30 cellular contexts compared by ENCODE assay signal in genomic region chr7:154463794-154464193, GRCh38.
"Had no signal": no experiment of that assay in that cellular context is flagged by ENCODE, and none has a peak within 500 bp of the region (broad histone marks: within the 10 kb centered on the region; RNA-seq: fewer than 3 reads in every experiment).

No MANE protein-coding gene starts in this region.

- H3K4me1 ChIP-seq: ascending aorta had no signal

- H3K27me3 ChIP-seq: ascending aorta, cardiac muscle cell had no signal

- DNase-seq: activated B cell treated with CpG ODN at 0.5 μM for 24 hours; activated CD4-positive, alpha-beta memory T cell treated with anti-CD3 and anti-CD28 coated beads, Interleukin-2, amount 10 ng/mL, durations not matched to agents 7 days and 5 days; activated CD4-positive, alpha-beta T cell treated with anti-CD3 and anti-CD28 coated beads for 36 hours; activated CD4-positive, alpha-beta T cell treated with anti-CD3 and anti-CD28 coated beads for 48 hours; activated CD4-positive, alpha-beta T cell treated with anti-CD3 and anti-CD28 coated beads, Interleukin-2, amount 10 ng/mL, durations not matched to agents 7 days and 5 days; activated CD4-positive, alpha-beta T cell treated with anti-CD3 and anti-CD28 coated beads, Interleukin-2, amount 50 U/mL, for 48 hours; activated CD4-positive, CD25-positive, alpha-beta regulatory T cell treated with anti-CD3 and anti-CD28 coated beads, Interleukin-2, amount 50 U/mL, for 72 hours; activated CD8-positive, alpha-beta memory T cell treated with anti-CD3 and anti-CD28 coated beads for 24 hours; activated CD8-positive, alpha-beta memory T cell treated with anti-CD3 and anti-CD28 coated beads, Interleukin-2, amount 10 ng/mL, durations not matched to agents 7 days and 5 days; activated CD8-positive, alpha-beta memory T cell treated with anti-CD3 and anti-CD28 coated beads, Interleukin-2, amount 50 U/mL, for 48 hours; activated CD8-positive, alpha-beta T cell treated with anti-CD3 and anti-CD28 coated beads, Interleukin-2, amount 10 ng/mL, durations not matched to agents 7 days and 5 days; activated effector memory CD4-positive, alpha-beta T cell treated with Interleukin-2 at 50 U/mL for 16 hours; activated gamma-delta T cell; activated naive CD4-positive, alpha-beta T cell treated with anti-CD3 and anti-CD28 coated beads, Interleukin-2, amount 10 ng/mL, durations not matched to agents 7 days and 5 days; activated naive CD4-positive, alpha-beta T cell treated with Interleukin-2 at 50 U/mL for 16 hours; activated naive CD8-positive, alpha-beta T cell treated with anti-CD3 and anti-CD28 coated beads, Interleukin-2, amount 10 ng/mL, durations not matched to agents 7 days and 5 days; activated naive CD8-positive, alpha-beta T cell treated with anti-CD3 and anti-CD28 coated beads, Interleukin-2, amount 50 U/mL, for 24 hours; activated T-cell treated with anti-CD3 and anti-CD28 coated beads, Interleukin-2, amount 50 U/mL, for 24 hours; activated T-cell treated with anti-CD3 and anti-CD28 coated beads, Interleukin-2, amount 50 U/mL, for 48 hours; amygdala; anterior cingulate cortex; caudate nucleus; cerebellar nuclear complex; T-helper 2 cell; T-helper 9 cell had no signal

- H3K36me3 ChIP-seq: ascending aorta, cardiac muscle cell had no signal

- H3K27ac ChIP-seq: ascending aorta, cardiac muscle cell, VCaP had no signal

- H3K4me3 ChIP-seq: ascending aorta, cardiac muscle cell had no signal

- FAIRE-seq: bronchial epithelial cell, TTC549 had no signal
